In the genomic region with DNA sequence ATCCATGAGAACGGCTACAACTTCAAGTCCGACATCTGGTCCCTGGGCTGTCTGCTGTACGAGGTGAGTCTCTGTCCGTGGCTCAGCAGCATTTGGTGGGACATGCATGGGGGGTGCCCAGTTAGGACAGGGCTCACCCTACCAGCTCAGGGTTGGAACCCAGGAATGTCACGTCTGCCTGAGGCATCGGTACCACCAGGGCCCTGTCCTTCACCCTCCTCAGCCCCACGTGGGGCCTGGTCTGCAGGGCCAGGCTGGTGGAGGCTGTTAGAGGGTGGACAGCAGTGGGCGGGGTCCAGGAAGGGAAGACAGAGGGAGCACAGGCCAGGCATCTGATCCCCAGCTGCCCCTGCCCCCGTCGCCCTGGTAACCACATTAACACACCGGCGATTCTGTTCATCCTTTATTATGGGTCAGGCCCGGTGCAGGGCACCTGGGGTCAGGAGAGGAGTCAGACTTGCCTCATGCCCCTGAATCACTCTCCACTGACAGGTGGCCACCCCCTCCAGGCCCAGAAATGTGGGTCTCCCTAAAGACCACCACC, we compare ENCODE assay signal across 17 cellular contexts.
"Had no signal": no experiment of that assay in that cellular context is flagged by ENCODE, and none has a peak within 500 bp of the region (broad histone marks: within the 10 kb centered on the region; RNA-seq: fewer than 3 reads in every experiment).

No MANE protein-coding gene starts in this region.

- H3K27me3 Mint-ChIP-seq: activated B cell treated with CpG ODN at 0.5 μM for 24 hours; activated naive CD4-positive, alpha-beta T cell treated with anti-CD3 and anti-CD28 coated beads, Interleukin-2, amount 50 U/mL, for 24 hours; brain; stimulated activated memory B cell treated with anti-CD40 and anti-IgM and Interleukin-4, amounts not matched to agents 10 μg/mL and 1 μg/mL and 100 μg/mL, for 72 hours had no signal

- H3K27me3 ChIP-seq: tibial artery, vagina had no signal

- H3K27ac Mint-ChIP-seq: activated B cell treated with CpG ODN at 0.5 μM for 24 hours; activated naive CD4-positive, alpha-beta T cell treated with anti-CD3 and anti-CD28 coated beads, Interleukin-2, amount 50 U/mL, for 24 hours; endodermal cell; T-helper 1 cell treated with Interleukin-12 subunit alpha and Interleukin-12 subunit beta and Interleukin-4 antibody, amounts not matched to agents 30 μg/mL and 1 μg/mL, for 36 hours had no signal

- H3K36me3 Mint-ChIP-seq: activated naive CD4-positive, alpha-beta T cell treated with anti-CD3 and anti-CD28 coated beads, Interleukin-2, amount 50 U/mL, for 24 hours had no signal

- H3K4me3 ChIP-seq: smooth muscle cell, tibial artery, vagina had no signal

- H3K4me1 Mint-ChIP-seq: activated B cell treated with CpG ODN at 0.5 μM for 24 hours; activated naive CD4-positive, alpha-beta T cell treated with anti-CD3 and anti-CD28 coated beads, Interleukin-2, amount 50 U/mL, for 24 hours; endodermal cell; stimulated activated memory B cell treated with anti-CD40 and anti-IgM and Interleukin-4, amounts not matched to agents 10 μg/mL and 1 μg/mL and 100 μg/mL, for 72 hours had no signal

- ATAC-seq: left lobe of liver; stimulated activated memory B cell treated with anti-CD40 and anti-IgM and Interleukin-4, amounts not matched to agents 10 μg/mL and 1 μg/mL and 100 μg/mL, for 72 hours had no signal

- H3K9me3 ChIP-seq: tibial artery had no signal

- H3K4me3 Mint-ChIP-seq: activated B cell treated with CpG ODN at 0.5 μM for 24 hours; activated naive CD4-positive, alpha-beta T cell treated with anti-CD3 and anti-CD28 coated beads, Interleukin-2, amount 50 U/mL, for 24 hours; brain; endodermal cell; stimulated activated memory B cell treated with anti-CD40 and anti-IgM and Interleukin-4, amounts not matched to agents 10 μg/mL and 1 μg/mL and 100 μg/mL, for 72 hours; T-helper 1 cell treated with Interleukin-12 subunit alpha and Interleukin-12 subunit beta and Interleukin-4 antibody, amounts not matched to agents 30 μg/mL and 1 μg/mL, for 36 hours had no signal

- DNase-seq: activated B cell treated with CpG ODN at 0.5 μM for 24 hours; activated CD4-positive, alpha-beta T cell treated with anti-CD3 and anti-CD28 coated beads, Interleukin-2, amount 50 U/mL, for 1 hour; activated T-cell treated with anti-CD3 and anti-CD28 coated beads, Interleukin-2, amount 50 U/mL, for 1 hour; cerebellar nuclear complex; endodermal cell; erythroblast; hippocampal formation; mesendoderm; retina; tibial artery had no signal

- H3K9me3 Mint-ChIP-seq: activated B cell treated with CpG ODN at 0.5 μM for 24 hours; activated naive CD4-positive, alpha-beta T cell treated with anti-CD3 and anti-CD28 coated beads, Interleukin-2, amount 50 U/mL, for 24 hours; stimulated activated memory B cell treated with anti-CD40 and anti-IgM and Interleukin-4, amounts not matched to agents 10 μg/mL and 1 μg/mL and 100 μg/mL, for 72 hours; T-helper 1 cell treated with Interleukin-12 subunit alpha and Interleukin-12 subunit beta and Interleukin-4 antibody, amounts not matched to agents 30 μg/mL and 1 μg/mL, for 36 hours had no signal

- H3K27ac ChIP-seq: tibial artery, vagina had no signal
